Comparison of ENCODE assay signal across 1 cellular context in the genomic region with DNA sequence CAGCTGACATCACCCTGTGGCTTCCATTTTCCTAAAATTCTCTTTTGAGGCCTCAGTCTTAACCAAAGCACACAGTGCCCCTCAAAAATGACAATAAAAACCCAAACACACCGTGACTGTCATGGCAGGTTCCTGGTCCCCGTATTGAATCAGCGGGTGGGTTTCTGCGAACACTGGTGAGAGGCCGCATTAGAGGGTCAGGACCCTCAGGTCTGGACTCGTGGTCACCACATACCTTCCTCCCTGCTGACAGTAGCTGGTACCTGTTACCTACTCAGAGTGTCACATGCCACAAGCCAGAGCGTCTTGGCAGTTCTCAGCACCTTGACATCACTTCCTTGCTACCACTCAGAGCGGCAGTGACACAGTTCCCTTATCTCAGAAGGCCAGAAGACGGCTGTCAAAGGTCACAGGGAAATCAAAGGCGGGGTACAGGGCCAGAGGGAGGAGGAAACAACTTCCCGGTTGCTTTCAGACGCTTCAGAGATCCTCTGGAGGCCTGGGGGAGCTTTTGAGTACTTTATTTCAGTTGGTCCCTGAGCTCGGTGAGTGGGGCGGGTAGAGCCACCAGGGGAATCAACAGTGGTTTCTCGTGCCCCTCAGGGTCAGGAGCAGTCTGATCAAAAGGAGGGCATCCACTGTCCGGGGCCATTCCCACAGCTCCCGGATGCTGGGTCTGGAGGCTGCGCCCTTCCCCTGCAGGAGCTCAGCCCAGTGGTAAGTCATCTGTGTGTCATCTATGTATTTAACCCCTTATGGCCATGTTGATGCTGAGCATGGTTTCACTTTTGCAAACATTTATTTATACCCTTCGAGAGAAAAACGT.
A peak's percentile ranks its signal among the peaks of the same experiment; 100 is the strongest.
TF ChIP-seq lines count a peak whose summit lies in the region.

Gene CCR5AS, minus strand, starts transcription at position 281 of the 826 bp plus-strand sequence.
Gene CCRL2, plus strand, starts transcription at position 474 of the 826 bp plus-strand sequence. CDS start 821 bp downstream, outside the sequence.

TF ChIP-seq in GM12878, 131 proteins besides CTCF, POLR2A, EP300 and RAD21 (continued from another document):
- TF ChIP-seq, protein P1, sequence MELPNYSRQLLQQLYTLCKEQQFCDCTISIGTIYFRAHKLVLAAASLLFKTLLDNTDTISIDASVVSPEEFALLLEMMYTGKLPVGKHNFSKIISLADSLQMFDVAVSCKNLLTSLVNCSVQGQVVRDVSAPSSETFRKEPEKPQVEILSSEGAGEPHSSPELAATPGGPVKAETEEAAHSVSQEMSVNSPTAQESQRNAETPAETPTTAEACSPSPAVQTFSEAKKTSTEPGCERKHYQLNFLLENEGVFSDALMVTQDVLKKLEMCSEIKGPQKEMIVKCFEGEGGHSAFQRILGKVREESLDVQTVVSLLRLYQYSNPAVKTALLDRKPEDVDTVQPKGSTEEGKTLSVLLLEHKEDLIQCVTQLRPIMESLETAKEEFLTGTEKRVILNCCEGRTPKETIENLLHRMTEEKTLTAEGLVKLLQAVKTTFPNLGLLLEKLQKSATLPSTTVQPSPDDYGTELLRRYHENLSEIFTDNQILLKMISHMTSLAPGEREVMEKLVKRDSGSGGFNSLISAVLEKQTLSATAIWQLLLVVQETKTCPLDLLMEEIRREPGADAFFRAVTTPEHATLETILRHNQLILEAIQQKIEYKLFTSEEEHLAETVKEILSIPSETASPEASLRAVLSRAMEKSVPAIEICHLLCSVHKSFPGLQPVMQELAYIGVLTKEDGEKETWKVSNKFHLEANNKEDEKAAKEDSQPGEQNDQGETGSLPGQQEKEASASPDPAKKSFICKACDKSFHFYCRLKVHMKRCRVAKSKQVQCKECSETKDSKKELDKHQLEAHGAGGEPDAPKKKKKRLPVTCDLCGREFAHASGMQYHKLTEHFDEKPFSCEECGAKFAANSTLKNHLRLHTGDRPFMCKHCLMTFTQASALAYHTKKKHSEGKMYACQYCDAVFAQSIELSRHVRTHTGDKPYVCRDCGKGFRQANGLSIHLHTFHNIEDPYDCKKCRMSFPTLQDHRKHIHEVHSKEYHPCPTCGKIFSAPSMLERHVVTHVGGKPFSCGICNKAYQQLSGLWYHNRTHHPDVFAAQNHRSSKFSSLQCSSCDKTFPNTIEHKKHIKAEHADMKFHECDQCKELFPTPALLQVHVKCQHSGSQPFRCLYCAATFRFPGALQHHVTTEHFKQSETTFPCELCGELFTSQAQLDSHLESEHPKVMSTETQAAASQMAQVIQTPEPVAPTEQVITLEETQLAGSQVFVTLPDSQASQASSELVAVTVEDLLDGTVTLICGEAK (IDR thresholded peaks at IDR 0.05; ENCODE audit: borderline replicate concordance) = no peak
- no peak for TF ChIP-seq CHD1 (IDR thresholded peaks at IDR 0.05; ENCODE audit: low read depth, low read length)
- TF ChIP-seq FOXM1 (IDR thresholded peaks at IDR 0.05; ENCODE audit: low read depth, low read length) = no peak
- TF ChIP-seq ATF7 (IDR thresholded peaks at IDR 0.05; ENCODE audit: low read depth) = no peak
- no peak for TF ChIP-seq SMARCA5 (IDR thresholded peaks at IDR 0.05)
- 0 out of 2 replicates have a peak, but pooled peaks have one; percentile 17 for TF ChIP-seq NR2C1 (IDR thresholded peaks at IDR 0.05)
- TF ChIP-seq TCF7 (IDR thresholded peaks at IDR 0.05; ENCODE audit: borderline replicate concordance) = no peak
- no peak for TF ChIP-seq MEF2B (IDR thresholded peaks at IDR 0.05; ENCODE audit: partially characterized antibody, poor library complexity, severe bottlenecking)
- peak; percentile 30; the same call in 1 of the 2 replicates for TF ChIP-seq SPI1 (IDR thresholded peaks at IDR 0.05; ENCODE audit: borderline replicate concordance, insufficient read depth, low read depth, low read length)
- TF ChIP-seq NRF1 (conservative IDR thresholded peaks at IDR 0.05; ENCODE audit: low read depth, low read length) = no peak
- no peak for TF ChIP-seq RBBP5 (conservative IDR thresholded peaks at IDR 0.05)
- peak; percentile 70 for TF ChIP-seq CREM (IDR thresholded peaks at IDR 0.05; ENCODE audit: low read depth)
- no peak for TF ChIP-seq MTA2 (IDR thresholded peaks at IDR 0.05; ENCODE audit: low read depth)
- TF ChIP-seq EED (IDR thresholded peaks at IDR 0.05; ENCODE audit: low read depth) = peak; percentile 46; the same call in 1 of the 2 replicates
- TF ChIP-seq PAX5 (IDR thresholded peaks at IDR 0.05; ENCODE audit: borderline replicate concordance, low read depth, low read length) = no peak
- TF ChIP-seq NR2F1 (conservative IDR thresholded peaks at IDR 0.05) = peak; percentile 26; the same call in 1 of the 2 replicates
- TF ChIP-seq CREB1 (IDR thresholded peaks at IDR 0.05; ENCODE audit: low read depth) = peak; percentile 82
- no peak for TF ChIP-seq RUNX3 (IDR thresholded peaks at IDR 0.05; ENCODE audit: low read length)
- TF ChIP-seq SRF (IDR thresholded peaks at IDR 0.05; ENCODE audit: low read depth in 2 of 2, low read length in 2 of 2) = 0 out of 4 replicates have a peak, but pooled peaks of 1 of the 2 experiments have one; percentile 2
- peak; percentile 46; the same call in 1 of the 2 replicates for TF ChIP-seq GABPA (IDR thresholded peaks at IDR 0.05; ENCODE audit: low read depth)
- no peak for TF ChIP-seq E4F1 (IDR thresholded peaks at IDR 0.05; ENCODE audit: borderline replicate concordance, partially characterized antibody)
- no peak for TF ChIP-seq JUNB (IDR thresholded peaks at IDR 0.05)
- peak; percentile 41; the same call in 1 of the 2 replicates for TF ChIP-seq IRF4 (IDR thresholded peaks at IDR 0.05; ENCODE audit: low read depth, low read length)
- 0 out of 2 replicates have a peak, but pooled peaks have one; percentile 17 for TF ChIP-seq YY1 (IDR thresholded peaks at IDR 0.05; ENCODE audit: low read depth, low read length)
